Comparison of ENCODE assay signal across 1 cellular context in genomic region chr3:87227835-87228144, GRCh38.
TF ChIP-seq lines count a peak whose summit lies in the region.

No MANE protein-coding gene starts in this region.

TF ChIP-seq in HepG2, 621 proteins besides CTCF, POLR2A, EP300 and RAD21 (continued from another document):
- TF ChIP-seq, protein P1, sequence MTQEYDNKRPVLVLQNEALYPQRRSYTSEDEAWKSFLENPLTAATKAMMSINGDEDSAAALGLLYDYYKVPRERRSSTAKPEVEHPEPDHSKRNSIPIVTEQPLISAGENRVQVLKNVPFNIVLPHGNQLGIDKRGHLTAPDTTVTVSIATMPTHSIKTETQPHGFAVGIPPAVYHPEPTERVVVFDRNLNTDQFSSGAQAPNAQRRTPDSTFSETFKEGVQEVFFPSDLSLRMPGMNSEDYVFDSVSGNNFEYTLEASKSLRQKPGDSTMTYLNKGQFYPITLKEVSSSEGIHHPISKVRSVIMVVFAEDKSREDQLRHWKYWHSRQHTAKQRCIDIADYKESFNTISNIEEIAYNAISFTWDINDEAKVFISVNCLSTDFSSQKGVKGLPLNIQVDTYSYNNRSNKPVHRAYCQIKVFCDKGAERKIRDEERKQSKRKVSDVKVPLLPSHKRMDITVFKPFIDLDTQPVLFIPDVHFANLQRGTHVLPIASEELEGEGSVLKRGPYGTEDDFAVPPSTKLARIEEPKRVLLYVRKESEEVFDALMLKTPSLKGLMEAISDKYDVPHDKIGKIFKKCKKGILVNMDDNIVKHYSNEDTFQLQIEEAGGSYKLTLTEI (CRISPR knock-in tag; conservative IDR thresholded peaks at IDR 0.05), result no peak
- no peak for TF ChIP-seq HOXA3 (CRISPR knock-in tag; IDR thresholded peaks at IDR 0.05)
